Comparison of ENCODE assay signal across 24 cellular contexts in genomic region chr2:37052600-37053332, GRCh38.
"Had no signal": no experiment of that assay in that cellular context is flagged by ENCODE, and none has a peak within 500 bp of the region (broad histone marks: within the 10 kb centered on the region; RNA-seq: fewer than 3 reads in every experiment).

No MANE protein-coding gene starts in this region.

- H3K27me3 Mint-ChIP-seq: activated CD4-positive, alpha-beta memory T cell treated with anti-CD3 and anti-CD28 coated beads, Interleukin-2, amount 10 ng/mL, durations not matched to agents 7 days and 5 days; activated naive CD8-positive, alpha-beta T cell treated with anti-CD3 and anti-CD28 coated beads, Interleukin-2, amount 10 ng/mL, durations not matched to agents 7 days and 5 days; naive thymus-derived CD8-positive, alpha-beta T cell had no signal

- H3K4me1 Mint-ChIP-seq: activated naive CD8-positive, alpha-beta T cell treated with anti-CD3 and anti-CD28 coated beads, Interleukin-2, amount 10 ng/mL, durations not matched to agents 7 days and 5 days; WTC11 had no signal

- FAIRE-seq: endometrium, small intestine had no signal

- H3K9me3 Mint-ChIP-seq: activated CD4-positive, alpha-beta memory T cell treated with anti-CD3 and anti-CD28 coated beads, Interleukin-2, amount 10 ng/mL, durations not matched to agents 7 days and 5 days; activated naive CD8-positive, alpha-beta T cell treated with anti-CD3 and anti-CD28 coated beads, Interleukin-2, amount 10 ng/mL, durations not matched to agents 7 days and 5 days; activated T-helper 2 cell treated with anti-CD3 and anti-CD28 coated beads, Interferon-gamma antibody, Interleukin-2, Interleukin-4, amounts not matched to agents 10 μg/mL and 5 μg/mL and 100 μg/mL, durations not matched to agents 14 hours and 24 hours and 36 hours; immature natural killer cell; naive thymus-derived CD8-positive, alpha-beta T cell; T-helper 2 cell treated with Interferon-gamma antibody and Interleukin-4, amounts not matched to agents 5 μg/mL and 100 μg/mL, for 36 hours; WTC11 had no signal

- ATAC-seq: body of pancreas; left cardiac atrium; naive thymus-derived CD8-positive, alpha-beta T cell; psoas muscle; right cardiac atrium; WTC11 had no signal

- H3K4me3 ChIP-seq: body of pancreas, coronary artery, esophagus muscularis mucosa, psoas muscle, stomach, thoracic aorta, upper lobe of left lung had no signal

- DNase-seq: activated CD4-positive, alpha-beta memory T cell treated with anti-CD3 and anti-CD28 coated beads, Interleukin-2, amount 10 ng/mL, durations not matched to agents 7 days and 5 days; activated CD4-positive, alpha-beta T cell treated with anti-CD3 and anti-CD28 coated beads for 4 hours; activated naive CD4-positive, alpha-beta T cell treated with Interleukin-2 at 50 U/mL for 16 hours; activated naive CD8-positive, alpha-beta T cell treated with anti-CD3 and anti-CD28 coated beads, Interleukin-2, amount 10 ng/mL, durations not matched to agents 7 days and 5 days; activated T-cell treated with anti-CD3 and anti-CD28 coated beads, Interleukin-2, amount 50 U/mL, for 1 hour; body of pancreas; central memory CD4-positive, alpha-beta T cell; immature natural killer cell; left cardiac atrium; naive thymus-derived CD8-positive, alpha-beta T cell; psoas muscle; right cardiac atrium; small intestine; stimulated activated CD4-positive, alpha-beta T cell treated with anti-CD3 and anti-CD28 coated beads, Interleukin-15, amount 100 ng/mL, for 24 hours; stimulated activated CD4-positive, alpha-beta T cell treated with anti-CD3 and anti-CD28 coated beads, Interleukin-2, amount 100 ng/mL, for 48 hours; stomach; upper lobe of left lung had no signal

- H3K27me3 ChIP-seq: body of pancreas, esophagus muscularis mucosa, stomach, upper lobe of left lung had no signal

- H3K4me1 ChIP-seq: body of pancreas, esophagus muscularis mucosa, psoas muscle, stomach, upper lobe of left lung had no signal

- H3K9me3 ChIP-seq: body of pancreas, esophagus muscularis mucosa, psoas muscle, stomach, thoracic aorta, upper lobe of left lung had no signal

- H3K27ac Mint-ChIP-seq: activated CD4-positive, alpha-beta memory T cell treated with anti-CD3 and anti-CD28 coated beads, Interleukin-2, amount 10 ng/mL, durations not matched to agents 7 days and 5 days; activated naive CD8-positive, alpha-beta T cell treated with anti-CD3 and anti-CD28 coated beads, Interleukin-2, amount 10 ng/mL, durations not matched to agents 7 days and 5 days; activated T-helper 2 cell treated with anti-CD3 and anti-CD28 coated beads, Interferon-gamma antibody, Interleukin-2, Interleukin-4, amounts not matched to agents 10 μg/mL and 5 μg/mL and 100 μg/mL, durations not matched to agents 14 hours and 24 hours and 36 hours; immature natural killer cell; naive thymus-derived CD8-positive, alpha-beta T cell; T-helper 2 cell treated with Interferon-gamma antibody and Interleukin-4, amounts not matched to agents 5 μg/mL and 100 μg/mL, for 36 hours; WTC11 had no signal

- H3K27ac ChIP-seq: body of pancreas, coronary artery, esophagus muscularis mucosa, psoas muscle, stomach, thoracic aorta, upper lobe of left lung had no signal

- H3K4me3 Mint-ChIP-seq: activated CD4-positive, alpha-beta memory T cell treated with anti-CD3 and anti-CD28 coated beads, Interleukin-2, amount 10 ng/mL, durations not matched to agents 7 days and 5 days; activated naive CD8-positive, alpha-beta T cell treated with anti-CD3 and anti-CD28 coated beads, Interleukin-2, amount 10 ng/mL, durations not matched to agents 7 days and 5 days; immature natural killer cell; naive thymus-derived CD8-positive, alpha-beta T cell; T-helper 2 cell treated with Interferon-gamma antibody and Interleukin-4, amounts not matched to agents 5 μg/mL and 100 μg/mL, for 36 hours; WTC11 had no signal
